10 cellular contexts compared by ENCODE assay signal in the genomic region with DNA sequence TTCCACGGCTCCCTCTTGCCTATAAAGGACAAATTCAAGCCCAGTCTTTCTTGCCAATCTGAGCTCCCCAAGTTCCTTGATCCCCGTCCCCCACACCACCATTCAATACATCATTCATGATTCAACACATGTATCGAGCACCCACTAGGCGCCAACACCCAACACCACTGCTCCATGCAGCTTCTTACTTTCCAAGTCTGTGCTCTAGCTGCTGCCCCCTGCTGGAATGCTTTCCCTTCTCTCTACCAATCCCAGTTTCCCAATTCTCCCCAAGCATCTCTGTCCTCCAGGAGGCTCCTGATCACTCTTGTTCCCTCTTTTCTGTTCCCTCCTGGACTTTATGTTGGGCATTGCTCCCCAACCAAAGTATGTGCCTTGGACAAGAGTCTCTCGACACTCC.
DNase-seq lines count a peak whose midpoint lies in the region; ATAC-seq and TF ChIP-seq lines count a peak whose summit lies in the region.
"Had no signal": no experiment of that assay in that cellular context is flagged by ENCODE, and none has a peak within 500 bp of the region (broad histone marks: within the 10 kb centered on the region; RNA-seq: fewer than 3 reads in every experiment).

No MANE protein-coding gene starts in this region.

- H2AK5ac ChIP-seq in H9 (ENCODE audit: insufficient read length, low read length): no peak overlapping the region

- no peak overlapping the region for H2BK120ac ChIP-seq in H9 (ENCODE audit: low read depth, low read length, poor library complexity, severe bottlenecking)

- no peak overlapping the region for H3K56ac ChIP-seq in H9 (ENCODE audit: insufficient read length, low read depth, low read length)

- TF ChIP-seq CTCF in H9 (conservative IDR thresholded peaks at IDR 0.05): peak; percentile 74
- TF ChIP-seq CTCF in astrocyte of the spinal cord (IDR thresholded peaks at IDR 0.05; ENCODE audit: low read depth, low read length): peak; percentile 60
- no peak for TF ChIP-seq CTCF in mesothelial cell of epicardium (IDR thresholded peaks at IDR 0.05; ENCODE audit: unreplicated experiment)

- WGBS in H9 (ENCODE audit: extremely low coverage, insufficient read length, low lambda C conversion rate): no CpG with 5 or more reads among the region's 5 CpGs

- no peak overlapping the region for H3K4me3 ChIP-seq in CD4-positive, alpha-beta memory T cell (ENCODE audit: low read length in 2 of 2)
- H3K4me3 ChIP-seq in astrocyte of the spinal cord (ENCODE audit: low read depth, low read length): no peak overlapping the region
- H3K4me3 ChIP-seq: mucosa of descending colon, thyroid gland had no signal

- POLR2A ChIA-PET in CD4-positive, alpha-beta memory T cell (lab: Charles Lee; ENCODE audit: partially characterized antibody): no interaction called here

- H2BK12ac ChIP-seq in H9 (ENCODE audit: insufficient read length, low read depth, low read length): no peak overlapping the region

- no peak overlapping the region for H3K4ac ChIP-seq in H9 (ENCODE audit: low read depth, low read length)

- no peaks in the 10 kb centered on the region for H3K9me3 ChIP-seq in CD4-positive, alpha-beta memory T cell (ENCODE audit: control insufficient read depth in 1 of 2, low read length in 2 of 2)
- no peaks in the 10 kb centered on the region for H3K9me3 ChIP-seq in H9 (ENCODE audit: control insufficient read depth, low read depth, low read length)
- H3K9me3 ChIP-seq: mucosa of descending colon, thyroid gland had no signal

- H4K20me1 ChIP-seq in H9 (ENCODE audit: control insufficient read depth, insufficient read depth, insufficient read length): no peaks in the 10 kb centered on the region

- H4K91ac ChIP-seq in H9 (ENCODE audit: insufficient read length, low read depth, low read length): no peak overlapping the region

- CTCF ChIA-PET in CD4-positive, alpha-beta memory T cell (lab: Charles Lee; ENCODE audit: partially characterized antibody): interaction anchor here (0.7 to 5.0 kb wide), 4 partner anchors 9 to 60 kb away, joined by 3 to 37 read pairs (median 6); no protein-coding TSS in a partner anchor

- H3K27me3 Mint-ChIP-seq in CD4-positive, alpha-beta memory T cell: no peaks in the 10 kb centered on the region
- H3K27me3 Mint-ChIP-seq in H9 (ENCODE audit: low read depth): peaks cover 2% of the 10 kb centered on the region; the same call in 1 of the 2 replicates
- no peaks in the 10 kb centered on the region for H3K27me3 Mint-ChIP-seq in mesothelial cell of epicardium (ENCODE audit: low read depth)

- no peak overlapping the region for H3T11ph ChIP-seq in H9 (ENCODE audit: low read length)

- no peak overlapping the region for H2BK5ac ChIP-seq in H9 (ENCODE audit: insufficient read length, low read length)

- no peaks in the 10 kb centered on the region for H3K36me3 ChIP-seq in CD4-positive, alpha-beta memory T cell (ENCODE audit: insufficient read depth, low read length)
- H3K36me3 ChIP-seq: thyroid gland had no signal

- H3K4me3 Mint-ChIP-seq in CD4-positive, alpha-beta memory T cell: no peak overlapping the region
- H3K4me3 Mint-ChIP-seq in H9: no peak overlapping the region
- H3K4me3 Mint-ChIP-seq in mesothelial cell of epicardium: no peak overlapping the region

- ATAC-seq in GM19324 (IDR thresholded peaks at IDR 0.05; ENCODE audit: low FRiP score, unreplicated experiment) (no peak), HG02884 (IDR thresholded peaks at IDR 0.05; ENCODE audit: unreplicated experiment) (no peak)
- ATAC-seq: mucosa of descending colon had no signal

- DNase-seq in CD4-positive, alpha-beta memory T cell: no peak
- peak; percentile 64 for DNase-seq in H9
- DNase-seq in astrocyte of the spinal cord (ENCODE audit: low read depth, low spot score): no peak
- DNase-seq in mesothelial cell of epicardium (ENCODE audit: low spot score in 2 of 2, unreplicated experiment in 2 of 2): no peak
- no peak for DNase-seq in NOMO-1 (lab: John Stamatoyannopoulos, UW; ENCODE audit: unreplicated experiment in 2 of 2)
- no peak for DNase-seq in NCI-H1092 (lab: John Stamatoyannopoulos, UW)

- H3K27ac Mint-ChIP-seq in CD4-positive, alpha-beta memory T cell: peak overlapping the region in 5 of 7 donors; percentile 4 to 95 (median 87)
- H3K27ac Mint-ChIP-seq in H9 (peak overlapping the region in 2 of 3 experiments; percentile 13 to 51; a peak in 2 of 7 replicates), mesothelial cell of epicardium (peak overlapping the region; percentile 11)

- H3K14ac ChIP-seq in H9 (ENCODE audit: insufficient read depth, low read length): no peak overlapping the region

- H4K5ac ChIP-seq in H9 (ENCODE audit: insufficient read length, low read depth, low read length): no peak overlapping the region

- H3K79me2 ChIP-seq in H9 (ENCODE audit: insufficient read depth, low read length): no peaks in the 10 kb centered on the region

- H3K9me3 Mint-ChIP-seq in CD4-positive, alpha-beta memory T cell: no peaks in the 10 kb centered on the region
- H3K9me3 Mint-ChIP-seq in H9 (no peaks in the 10 kb centered on the region), mesothelial cell of epicardium (no peaks in the 10 kb centered on the region)

- no peak overlapping the region for H3K9ac ChIP-seq in H9 (ENCODE audit: extremely low read depth, insufficient read length, low read length)

- in situ Hi-C loops in astrocyte of the spinal cord (cut with HindIII; ENCODE audit: low sequenced_read_pairs): no loop called here

- no peak overlapping the region for H2BK15ac ChIP-seq in H9 (ENCODE audit: low read depth, low read length)

- H3K36me3 Mint-ChIP-seq in CD4-positive, alpha-beta memory T cell: no peaks in the 10 kb centered on the region
- no peaks in the 10 kb centered on the region; a peak in 1 of 7 replicates for H3K36me3 Mint-ChIP-seq in H9 (ENCODE audit: insufficient read depth in 1 of 3, low read depth in 3 of 3)
- H3K36me3 Mint-ChIP-seq in mesothelial cell of epicardium: peaks cover 2% of the 10 kb centered on the region

- no peak overlapping the region for H3K4me2 ChIP-seq in H9 (ENCODE audit: insufficient read depth, insufficient read length, low read length)

- H2BK20ac ChIP-seq in H9 (ENCODE audit: low read depth, low read length, poor library complexity, severe bottlenecking): no peak overlapping the region

- H3K23me2 ChIP-seq in H9 (ENCODE audit: insufficient read length, low read depth, low read length, poor library complexity, severe bottlenecking): no peaks in the 10 kb centered on the region

- peaks cover 19% of the 10 kb centered on the region for H3K4me1 ChIP-seq in CD4-positive, alpha-beta memory T cell (ENCODE audit: insufficient read depth, low read length)
- H3K4me1 ChIP-seq in H9 (ENCODE audit: insufficient read depth, low read length): no peaks in the 10 kb centered on the region; the same call in 1 of the 2 replicates

- H3K27ac ChIP-seq in CD4-positive, alpha-beta memory T cell (ENCODE audit: low read depth, low read length): no peak overlapping the region
- no peak overlapping the region for H3K27ac ChIP-seq in H9 (ENCODE audit: insufficient read length, low read depth, low read length)
- H3K27ac ChIP-seq: thyroid gland had no signal

- no peak overlapping the region for H2AFZ ChIP-seq in H9 (ENCODE audit: low read length)

- H3K79me1 ChIP-seq in H9 (ENCODE audit: insufficient read depth, low read depth, low read length, poor library complexity, severe bottlenecking): no peaks in the 10 kb centered on the region

- H3K27me3 ChIP-seq in CD4-positive, alpha-beta memory T cell (ENCODE audit: insufficient read depth, low read length): no peaks in the 10 kb centered on the region
- H3K27me3 ChIP-seq in H9 (ENCODE audit: insufficient read depth, low read length): no peaks in the 10 kb centered on the region
- H3K27me3 ChIP-seq: thyroid gland had no signal

- H4K8ac ChIP-seq in H9 (replicated peaks; ENCODE audit: insufficient read length, low read depth, low read length): no peak overlapping the region

- intact Hi-C loops in CD4-positive, alpha-beta memory T cell (cut with micrococcal nuclease): no loop called here

- no peak overlapping the region for H3K23ac ChIP-seq in H9 (ENCODE audit: insufficient read length, low read depth, low read length)

- peaks cover 9 to 40% (median 18%) of the 10 kb centered on the region in 4 donors for H3K4me1 Mint-ChIP-seq in CD4-positive, alpha-beta memory T cell
- H3K4me1 Mint-ChIP-seq in H9 (peaks cover 17 to 30% of the 10 kb centered on the region in 2 experiments), mesothelial cell of epicardium (peaks cover 5% of the 10 kb centered on the region)

- H3K18ac ChIP-seq in H9 (ENCODE audit: insufficient read length, low read depth, low read length): no peak overlapping the region

Comparison
In these comparisons a context has a peak if more than half of its experiments do, and no peak if none do; other contexts are left out.
1. H3K27ac Mint-ChIP-seq: peak in every context shown above with its lines; median percentile 87 in CD4-positive, alpha-beta memory T cell; 32 in H9; 11 in mesothelial cell of epicardium.